ENCODE assay signal across 2 cellular contexts in genomic region chr1:2486558-2486957, GRCh38.
A peak's percentile ranks its signal among the peaks of the same experiment; 100 is the strongest.
TF ChIP-seq lines count a peak whose summit lies in the region.

No MANE protein-coding gene starts in this region.

TF ChIP-seq in HepG2, 621 proteins besides CTCF, POLR2A, EP300 and RAD21:
- no peak for TF ChIP-seq ZEB1 (IDR thresholded peaks at IDR 0.05; ENCODE audit: insufficient replicate concordance, low read depth)
- TF ChIP-seq THRA (CRISPR knock-in tag; IDR thresholded peaks at IDR 0.05; ENCODE audit: borderline replicate concordance), result no peak
- TF ChIP-seq USF2 (IDR thresholded peaks at IDR 0.05; ENCODE audit: low read depth, low read length), result peak; percentile 43; the same call in 1 of the 2 replicates
- no peak for TF ChIP-seq USF2 (CRISPR knock-in tag; IDR thresholded peaks at IDR 0.05; ENCODE audit: borderline replicate concordance)
- TF ChIP-seq FOXA3 (CRISPR knock-in tag; IDR thresholded peaks at IDR 0.05), result no peak
- peak; percentile 66; the same call in 1 of the 2 replicates for TF ChIP-seq RAD51 (IDR thresholded peaks at IDR 0.05; ENCODE audit: borderline replicate concordance)
- 0 out of 2 replicates have a peak, but pooled peaks have one; percentile 14 for TF ChIP-seq CREB1 (IDR thresholded peaks at IDR 0.05)
- no peak for TF ChIP-seq CREB1 (CRISPR knock-in tag; IDR thresholded peaks at IDR 0.05)

TF ChIP-seq in K562, 482 proteins besides CTCF, POLR2A, EP300 and RAD21:
- TF ChIP-seq PHF20 (IDR thresholded peaks at IDR 0.05; ENCODE audit: partially characterized antibody) (no peak), RBM25 (IDR thresholded peaks at IDR 0.05; ENCODE audit: low read depth, low read length, severe bottlenecking) (no peak), PTTG1 (tag; IDR thresholded peaks at IDR 0.05; ENCODE audit: low read depth) (no peak), GATAD2A (IDR thresholded peaks at IDR 0.05) (no peak), SMAD3 (CRISPR knock-in tag; conservative IDR thresholded peaks at IDR 0.05) (no peak), DMBX1 (CRISPR knock-in tag; IDR thresholded peaks at IDR 0.05; ENCODE audit: borderline replicate concordance) (no peak), DIDO1 (tag; IDR thresholded peaks at IDR 0.05; ENCODE audit: low read depth) (no peak), TAF1 (IDR thresholded peaks at IDR 0.05; ENCODE audit: control insufficient read depth, extremely low read depth, insufficient read depth, low read length, severe bottlenecking) (no peak), FOXP4 (CRISPR knock-in tag; IDR thresholded peaks at IDR 0.05; ENCODE audit: borderline replicate concordance) (no peak), USF2 (CRISPR knock-in tag; IDR thresholded peaks at IDR 0.05) (peak; percentile 53), GTF2E2 (tag; IDR thresholded peaks at IDR 0.05) (no peak), MCM7 (IDR thresholded peaks at IDR 0.05) (no peak), USF1 (CRISPR knock-in tag; IDR thresholded peaks at IDR 0.05) (peak; percentile 75), GTF2A2 (tag; IDR thresholded peaks at IDR 0.05) (no peak), SIX5 (IDR thresholded peaks at IDR 0.05; ENCODE audit: borderline replicate concordance in 1 of 2, insufficient read depth in 1 of 2, low read depth in 1 of 2, low read length in 2 of 2) (no peak), RAD51 (IDR thresholded peaks at IDR 0.05; ENCODE audit: borderline replicate concordance, low read depth) (peak; percentile 67), FOXJ3 (CRISPR knock-in tag; IDR thresholded peaks at IDR 0.05) (no peak), ZNF586 (CRISPR knock-in tag; conservative IDR thresholded peaks at IDR 0.05) (no peak), CHD7 (IDR thresholded peaks at IDR 0.05; ENCODE audit: low read depth, low read length) (no peak), TFE3 (CRISPR knock-in tag; IDR thresholded peaks at IDR 0.05) (peak; percentile 81), SMAD1 (IDR thresholded peaks at IDR 0.05; ENCODE audit: low read depth, low read length, partially characterized antibody) (no peak), ZNF589 (CRISPR knock-in tag; IDR thresholded peaks at IDR 0.05; ENCODE audit: low read depth) (no peak), MEF2A (IDR thresholded peaks at IDR 0.05; ENCODE audit: control insufficient read depth, low read depth, low read length) (no peak), RB1 (IDR thresholded peaks at IDR 0.05; ENCODE audit: low read depth) (no peak), CBFA2T2 (conservative IDR thresholded peaks at IDR 0.05) (peak; percentile 21; the same call in 1 of the 2 replicates)
- TF ChIP-seq, protein P1, sequence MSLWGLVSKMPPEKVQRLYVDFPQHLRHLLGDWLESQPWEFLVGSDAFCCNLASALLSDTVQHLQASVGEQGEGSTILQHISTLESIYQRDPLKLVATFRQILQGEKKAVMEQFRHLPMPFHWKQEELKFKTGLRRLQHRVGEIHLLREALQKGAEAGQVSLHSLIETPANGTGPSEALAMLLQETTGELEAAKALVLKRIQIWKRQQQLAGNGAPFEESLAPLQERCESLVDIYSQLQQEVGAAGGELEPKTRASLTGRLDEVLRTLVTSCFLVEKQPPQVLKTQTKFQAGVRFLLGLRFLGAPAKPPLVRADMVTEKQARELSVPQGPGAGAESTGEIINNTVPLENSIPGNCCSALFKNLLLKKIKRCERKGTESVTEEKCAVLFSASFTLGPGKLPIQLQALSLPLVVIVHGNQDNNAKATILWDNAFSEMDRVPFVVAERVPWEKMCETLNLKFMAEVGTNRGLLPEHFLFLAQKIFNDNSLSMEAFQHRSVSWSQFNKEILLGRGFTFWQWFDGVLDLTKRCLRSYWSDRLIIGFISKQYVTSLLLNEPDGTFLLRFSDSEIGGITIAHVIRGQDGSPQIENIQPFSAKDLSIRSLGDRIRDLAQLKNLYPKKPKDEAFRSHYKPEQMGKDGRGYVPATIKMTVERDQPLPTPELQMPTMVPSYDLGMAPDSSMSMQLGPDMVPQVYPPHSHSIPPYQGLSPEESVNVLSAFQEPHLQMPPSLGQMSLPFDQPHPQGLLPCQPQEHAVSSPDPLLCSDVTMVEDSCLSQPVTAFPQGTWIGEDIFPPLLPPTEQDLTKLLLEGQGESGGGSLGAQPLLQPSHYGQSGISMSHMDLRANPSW (CRISPR knock-in tag; IDR thresholded peaks at IDR 0.05), result no peak
- TF ChIP-seq, protein P2, sequence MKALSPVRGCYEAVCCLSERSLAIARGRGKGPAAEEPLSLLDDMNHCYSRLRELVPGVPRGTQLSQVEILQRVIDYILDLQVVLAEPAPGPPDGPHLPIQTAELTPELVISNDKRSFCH (CRISPR knock-in tag; IDR thresholded peaks at IDR 0.05), result no peak
- TF ChIP-seq, protein P2 (tag; IDR thresholded peaks at IDR 0.05), result no peak
